In genomic region chr15:35290301-35290721, GRCh38 we compare ENCODE assay signal across 26 cellular contexts.
A peak's percentile ranks its signal among the peaks of the same experiment; 100 is the strongest.
DNase-seq lines count a peak whose midpoint lies in the region; TF ChIP-seq lines count a peak whose summit lies in the region.
"Had no signal": no experiment of that assay in that cellular context is flagged by ENCODE, and none has a peak within 500 bp of the region (broad histone marks: within the 10 kb centered on the region; RNA-seq: fewer than 3 reads in every experiment).

No MANE protein-coding gene starts in this region.

- peaks cover 0 to 8% (median 0%) of the 10 kb centered on the region in 4 donors for H3K4me1 ChIP-seq in tibial nerve
- H3K4me1 ChIP-seq: pancreas, testis, vagina had no signal

- 77 to 84% methylated on average over 5 of the region's 5 CpGs for WGBS in tibial nerve, 2 donors

- no peak overlapping the region for H3K27ac ChIP-seq in tibial nerve
- H3K27ac ChIP-seq: adrenal gland, gastrocnemius medialis, GM23248, pancreas, testis, vagina had no signal

- no peak for TF ChIP-seq CTCF in tibial nerve (IDR thresholded peaks at IDR 0.05)

- no peak for TF ChIP-seq POLR2A in tibial nerve (IDR thresholded peaks at IDR 0.05)

- H3K27me3 ChIP-seq in tibial nerve = no peaks in the 10 kb centered on the region
- H3K27me3 ChIP-seq: adrenal gland, gastrocnemius medialis, pancreas, testis, vagina had no signal

- no peaks in the 10 kb centered on the region for H3K9me3 ChIP-seq in tibial nerve
- H3K9me3 ChIP-seq: adrenal gland, gastrocnemius medialis, pancreas, testis, vagina had no signal

- no peak overlapping the region for H3K4me3 ChIP-seq in tibial nerve
- H3K4me3 ChIP-seq: adrenal gland, gastrocnemius medialis, GM23248, K562, pancreas, smooth muscle cell, testis, vagina had no signal

- DNase-seq in NCI-H2227 (lab: John Stamatoyannopoulos, UW; ENCODE audit: unreplicated experiment) = peak; percentile 8
- no peak for DNase-seq in NCI-H2227 treated with DMSO at 0.1 percent for 48 hours (lab: John Stamatoyannopoulos, UW)
- peak; percentile 61 for DNase-seq in SK-N-DZ (ENCODE audit: low spot score)
- peak; percentile 75 for DNase-seq in islet precursor cell
- DNase-seq in retina = peak; percentile 66
- no peak for DNase-seq in RKO (ENCODE audit: low spot score)
- no peak for DNase-seq in tibial nerve (ENCODE audit: low spot score in 2 of 2)
- DNase-seq in OCI-M2 (lab: John Stamatoyannopoulos, UW; ENCODE audit: unreplicated experiment) = no peak
- DNase-seq: activated CD8-positive, alpha-beta memory T cell treated with anti-CD3 and anti-CD28 coated beads, Interleukin-2, amount 50 U/mL, for 48 hours; activated CD8-positive, alpha-beta T cell treated with anti-CD3 and anti-CD28 coated beads for 36 hours; activated naive CD4-positive, alpha-beta T cell treated with anti-CD3 and anti-CD28 coated beads, Interleukin-2, amount 10 ng/mL, durations not matched to agents 7 days and 5 days; adrenal gland; CD4-positive, CD25-positive, alpha-beta regulatory T cell; cerebellar nuclear complex; gastrocnemius medialis; GM23248; HFFc6; kidney glomerular epithelial cell; OCI-M1; pancreas; SHP77; stimulated activated CD4-positive, alpha-beta T cell treated with anti-CD3 and anti-CD28 coated beads, Interleukin-1b, Interleukin-23, amount 100 ng/mL, for 48 hours; testis had no signal

- no peaks in the 10 kb centered on the region for H3K36me3 ChIP-seq in tibial nerve
- H3K36me3 ChIP-seq: adrenal gland, gastrocnemius medialis, pancreas, vagina had no signal

- TF ChIP-seq EP300 in tibial nerve (IDR thresholded peaks at IDR 0.05) = no peak

Comparison
In these comparisons a context has a peak if more than half of its experiments do, and no peak if none do; other contexts are left out.
1. DNase-seq: peak in NCI-H2227 (single experiment), SK-N-DZ (single experiment), islet precursor cell (single experiment) and retina (single experiment); none in NCI-H2227 treated with DMSO at 0.1 percent for 48 hours (single experiment), RKO (single experiment), tibial nerve (0 of 2) and OCI-M2 (single experiment).